Comparison of ENCODE assay signal across 2 cellular contexts in genomic region chr1:26747048-26747447, GRCh38.
TF ChIP-seq lines count a peak whose summit lies in the region.

No MANE protein-coding gene starts in this region.

TF ChIP-seq in IMR-90, 13 proteins besides CTCF, POLR2A, EP300 and RAD21:
- TF ChIP-seq MAZ (IDR thresholded peaks at IDR 0.05; ENCODE audit: borderline replicate concordance, low read depth, low read length) (no peak), RFX5 (IDR thresholded peaks at IDR 0.05; ENCODE audit: low read depth, low read length) (no peak)
- TF ChIP-seq, protein P1, sequence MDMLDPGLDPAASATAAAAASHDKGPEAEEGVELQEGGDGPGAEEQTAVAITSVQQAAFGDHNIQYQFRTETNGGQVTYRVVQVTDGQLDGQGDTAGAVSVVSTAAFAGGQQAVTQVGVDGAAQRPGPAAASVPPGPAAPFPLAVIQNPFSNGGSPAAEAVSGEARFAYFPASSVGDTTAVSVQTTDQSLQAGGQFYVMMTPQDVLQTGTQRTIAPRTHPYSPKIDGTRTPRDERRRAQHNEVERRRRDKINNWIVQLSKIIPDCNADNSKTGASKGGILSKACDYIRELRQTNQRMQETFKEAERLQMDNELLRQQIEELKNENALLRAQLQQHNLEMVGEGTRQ (IDR thresholded peaks at IDR 0.05; ENCODE audit: low read depth, low read length) = no peak

TF ChIP-seq in K562, 482 proteins besides CTCF, POLR2A, EP300 and RAD21:
- TF ChIP-seq FOSL1 (tag; conservative IDR thresholded peaks at IDR 0.05) (no peak), CEBPB (tag; IDR thresholded peaks at IDR 0.05) (peak; percentile 29; the same call in 1 of the 2 replicates)
